8 cellular contexts compared by ENCODE assay signal in the genomic region with DNA sequence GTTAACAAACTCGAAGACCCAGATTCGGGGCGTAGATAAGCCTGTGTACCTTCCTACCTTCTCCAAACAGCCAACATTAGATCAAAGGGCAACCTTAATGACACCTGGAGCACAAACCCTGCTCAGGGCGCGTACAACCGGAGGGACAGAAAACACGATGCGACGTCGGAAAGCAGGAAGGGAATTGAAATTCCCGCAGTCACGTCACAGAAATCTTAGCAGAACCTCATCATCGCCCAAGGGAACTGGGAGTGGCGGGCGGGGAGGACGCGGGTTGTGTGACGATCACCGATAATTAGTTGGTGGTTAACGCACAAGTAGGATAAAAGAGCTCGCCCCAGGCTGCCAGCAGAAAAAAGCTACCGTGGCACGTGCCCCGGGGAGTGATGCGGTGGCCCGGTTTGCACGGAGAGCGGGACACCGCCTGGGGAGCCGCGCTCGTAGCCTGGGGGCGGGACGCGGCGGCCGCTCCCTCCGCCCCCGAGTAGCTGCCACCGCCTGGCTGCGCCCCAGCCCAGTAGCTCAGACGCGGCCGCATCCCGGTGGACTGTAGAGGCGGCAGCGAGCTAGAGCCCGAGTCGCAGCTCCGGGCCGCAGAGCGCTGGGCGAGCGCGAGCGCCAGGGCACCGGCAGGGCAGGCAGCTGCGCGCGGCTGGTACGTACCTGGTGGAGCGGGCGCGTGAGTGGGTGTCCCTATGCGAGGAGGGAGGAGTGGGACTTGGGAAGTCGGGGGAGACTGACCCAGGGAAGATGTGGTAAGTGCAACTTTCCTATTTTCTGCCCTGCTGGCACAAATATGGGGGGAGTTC. TPM values are rescaled to one million over a fixed set of nuclear protein-coding genes. Genes with fewer than 3 reads are reported as not detected.
DNase-seq lines count a peak whose midpoint lies in the region; ATAC-seq lines count a peak whose summit lies in the region.

A gene with protein sequence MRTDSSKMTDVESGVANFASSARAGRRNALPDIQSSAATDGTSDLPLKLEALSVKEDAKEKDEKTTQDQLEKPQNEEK (plus strand): TSS at position 525 of the 809 bp plus-strand sequence. CDS start 107,390 bp downstream, outside the sequence.

- no peaks in the 10 kb centered on the region for H3K9me3 ChIP-seq in CD4-positive, alpha-beta memory T cell (ENCODE audit: control insufficient read depth in 1 of 2, low read length in 2 of 2)
- H3K9me3 ChIP-seq in mesodermal cell (ENCODE audit: control insufficient read depth, low read length): no peaks in the 10 kb centered on the region

- POLR2A ChIA-PET in CD4-positive, alpha-beta memory T cell (lab: Charles Lee; ENCODE audit: partially characterized antibody): no interaction called here

- no peaks in the 10 kb centered on the region for H3K36me3 ChIP-seq in CD4-positive, alpha-beta memory T cell (ENCODE audit: insufficient read depth, low read length)
- H3K36me3 ChIP-seq in mesodermal cell (ENCODE audit: control insufficient read depth, insufficient read depth, low read length): peaks cover 6% of the 10 kb centered on the region

- H3K36me3 Mint-ChIP-seq in CD4-positive, alpha-beta memory T cell: peaks cover 0 to 3% of the 10 kb centered on the region in 2 donors
- no peaks in the 10 kb centered on the region for H3K36me3 Mint-ChIP-seq in stimulated activated memory B cell treated with anti-CD40 and anti-IgM and Interleukin-4, amounts not matched to agents 10 μg/mL and 1 μg/mL and 100 μg/mL, for 72 hours

- peaks cover 18 to 32% of the 10 kb centered on the region in 2 donors for H3K27me3 Mint-ChIP-seq in CD4-positive, alpha-beta memory T cell
- H3K27me3 Mint-ChIP-seq in stimulated activated memory B cell treated with anti-CD40 and anti-IgM and Interleukin-4, amounts not matched to agents 10 μg/mL and 1 μg/mL and 100 μg/mL, for 72 hours: peaks cover 23% of the 10 kb centered on the region

- H3K27ac Mint-ChIP-seq in CD4-positive, alpha-beta memory T cell: peak within 1 kb of the TSS in 5 of 7 donors; percentile 5 to 88 (median 39)
- peak within 1 kb of the TSS; percentile 57 for H3K27ac Mint-ChIP-seq in stimulated activated memory B cell treated with anti-CD40 and anti-IgM and Interleukin-4, amounts not matched to agents 10 μg/mL and 1 μg/mL and 100 μg/mL, for 72 hours

- peaks cover 0 to 3% (median 0%) of the 10 kb centered on the region in 8 donors for H3K9me3 Mint-ChIP-seq in CD4-positive, alpha-beta memory T cell
- H3K9me3 Mint-ChIP-seq in stimulated activated memory B cell treated with anti-CD40 and anti-IgM and Interleukin-4, amounts not matched to agents 10 μg/mL and 1 μg/mL and 100 μg/mL, for 72 hours: no peaks in the 10 kb centered on the region

- H3K4me1 Mint-ChIP-seq in CD4-positive, alpha-beta memory T cell: peaks cover 10 to 22% (median 13%) of the 10 kb centered on the region in 4 donors
- peaks cover 21% of the 10 kb centered on the region for H3K4me1 Mint-ChIP-seq in stimulated activated memory B cell treated with anti-CD40 and anti-IgM and Interleukin-4, amounts not matched to agents 10 μg/mL and 1 μg/mL and 100 μg/mL, for 72 hours

- H3K27me3 ChIP-seq in CD4-positive, alpha-beta memory T cell (ENCODE audit: insufficient read depth, low read length): peaks cover 14% of the 10 kb centered on the region

- CTCF ChIA-PET in CD4-positive, alpha-beta memory T cell (lab: Charles Lee; ENCODE audit: partially characterized antibody): no interaction called here

- 32 to 37% methylated on average over 27 to 61 of the region's 66 CpGs for WGBS in mesodermal cell (ENCODE audit: insufficient coverage in 2 of 2), 2 experiments

- peaks cover 22% of the 10 kb centered on the region for H3K4me1 ChIP-seq in CD4-positive, alpha-beta memory T cell (ENCODE audit: insufficient read depth, low read length)
- peaks cover 2% of the 10 kb centered on the region for H3K4me1 ChIP-seq in mesodermal cell (ENCODE audit: control insufficient read depth, insufficient read depth, low read length, poor library complexity, severe bottlenecking)

- intact Hi-C loops in CD4-positive, alpha-beta memory T cell (cut with micrococcal nuclease): no loop called here

- peak within 1 kb of the TSS; percentile 84 to 96 (median 90) for H3K4me3 Mint-ChIP-seq in CD4-positive, alpha-beta memory T cell
- H3K4me3 Mint-ChIP-seq in stimulated activated memory B cell treated with anti-CD40 and anti-IgM and Interleukin-4, amounts not matched to agents 10 μg/mL and 1 μg/mL and 100 μg/mL, for 72 hours: peak within 1 kb of the TSS; percentile 85

- peak; percentile 23 to 41 (median 28) for DNase-seq in CD4-positive, alpha-beta memory T cell
- DNase-seq in NCI-H526 (lab: John Stamatoyannopoulos, UW): peak; percentile 21 to 90
- peak in 2 of 3 experiments; percentile 10 to 12 for DNase-seq in activated CD8-positive, alpha-beta memory T cell treated with anti-CD3 and anti-CD28 coated beads for 48 hours (ENCODE audit: low read depth in 2 of 3, low spot score in 2 of 3)
- peak; percentile 34 for DNase-seq in epithelial cell of prostate (ENCODE audit: low read depth, low spot score)

- no peak within 1 kb of the TSS for H3K27ac ChIP-seq in CD4-positive, alpha-beta memory T cell (ENCODE audit: low read depth, low read length)
- peak within 1 kb of the TSS; percentile 18 for H3K27ac ChIP-seq in epithelial cell of prostate
- no peak within 1 kb of the TSS for H3K27ac ChIP-seq in mesodermal cell (ENCODE audit: low read depth, low read length, severe bottlenecking)

- ATAC-seq in GM19452 (IDR thresholded peaks at IDR 0.05; ENCODE audit: unreplicated experiment): peak; percentile 92
- peak; percentile 91 for ATAC-seq in HG03460 (IDR thresholded peaks at IDR 0.05; ENCODE audit: unreplicated experiment)
- ATAC-seq in stimulated activated memory B cell treated with anti-CD40 and anti-IgM and Interleukin-4, amounts not matched to agents 10 μg/mL and 1 μg/mL and 100 μg/mL, for 72 hours: peak; percentile 91

- peak within 1 kb of the TSS; percentile 47 to 60 for H3K4me3 ChIP-seq in CD4-positive, alpha-beta memory T cell (ENCODE audit: low read length in 2 of 2)
- H3K4me3 ChIP-seq in mesodermal cell (ENCODE audit: extremely low read depth, insufficient read depth, low read length, poor library complexity, severe bottlenecking): peak within 1 kb of the TSS; percentile 35

RNA-seq across cellular contexts. Expression of the gene that starts here (rescaled TPM):
- under 1 TPM; 0.67 to 0.89 TPM for total RNA-seq in CD4-positive, alpha-beta memory T cell
- polyA plus RNA-seq in CD4-positive, alpha-beta memory T cell: under 1 TPM in 1 of 2 donors, not detected in 1; 0.24 TPM
- 41.0 TPM for polyA plus RNA-seq in mesodermal cell (2013, experiment 1 of 2)
- 40.4 TPM for polyA plus RNA-seq in mesodermal cell (2013, experiment 2 of 2)

Comparison
In these comparisons a context has a peak if more than half of its experiments do, and no peak if none do; other contexts are left out.
1. Peak in DNase-seq and H3K4me3 ChIP-seq in CD4-positive, alpha-beta memory T cell; RNA of the gene not detected or under 1 TPM.